ENCODE assay signal across 13 cellular contexts in genomic region chr13:66138172-66138811, GRCh38.
DNase-seq lines count a peak whose midpoint lies in the region; ATAC-seq, FAIRE-seq and TF ChIP-seq lines count a peak whose summit lies in the region.
"Had no signal": no experiment of that assay in that cellular context is flagged by ENCODE, and none has a peak within 500 bp of the region (broad histone marks: within the 10 kb centered on the region; RNA-seq: fewer than 3 reads in every experiment).

No MANE protein-coding gene starts in this region.

- H3K27me3 ChIP-seq in K562 (ENCODE audit: control insufficient read depth in 2 of 2, insufficient read depth in 2 of 2, low read length in 2 of 2) (no peaks in the 10 kb centered on the region), breast epithelium (no peaks in the 10 kb centered on the region), lower lobe of right lung (ENCODE audit: low read depth) (no peaks in the 10 kb centered on the region)
- H3K27me3 ChIP-seq: brain microvascular endothelial cell had no signal

- TF ChIP-seq EP300 in K562 (IDR thresholded peaks at IDR 0.05; ENCODE audit: low read length), result no peak

- H3K4me1 ChIP-seq in K562 (replicated peaks in 1 of 2; ENCODE audit: control insufficient read depth in 2 of 2, insufficient read depth in 2 of 2, low read length in 2 of 2), result no peaks in the 10 kb centered on the region
- H3K4me1 ChIP-seq in breast epithelium, result no peaks in the 10 kb centered on the region
- H3K4me1 ChIP-seq in lower lobe of right lung, result no peaks in the 10 kb centered on the region
- H3K4me1 ChIP-seq in kidney (ENCODE audit: control insufficient read depth in 1 of 2, insufficient read depth in 1 of 2, low read depth in 1 of 2, low read length in 2 of 2), result no peaks in the 10 kb centered on the region

- H3K27ac ChIP-seq in K562 (ENCODE audit: extremely low read depth, low read depth, low read length), result no peak overlapping the region
- H3K27ac ChIP-seq in breast epithelium, result no peak overlapping the region
- H3K27ac ChIP-seq in lower lobe of right lung, result no peak overlapping the region
- no peak overlapping the region for H3K27ac ChIP-seq in kidney (ENCODE audit: low read depth in 2 of 2, low read length in 2 of 2)
- H3K27ac ChIP-seq: brain microvascular endothelial cell had no signal

- H3K9me3 ChIP-seq in K562 (replicated peaks; ENCODE audit: control insufficient read depth, insufficient read depth, low read depth, low read length) (no peaks in the 10 kb centered on the region), breast epithelium (peaks cover 0 to 5% of the 10 kb centered on the region in 2 donors), lower lobe of right lung (no peaks in the 10 kb centered on the region), kidney (ENCODE audit: control insufficient read depth in 1 of 2, low read length in 2 of 2) (no peaks in the 10 kb centered on the region)

- no peak for TF ChIP-seq CTCF in K562 (IDR thresholded peaks at IDR 0.05 in 2 of 3, conservative IDR thresholded peaks at IDR 0.05 in 1 of 3; ENCODE audit: insufficient read depth in 2 of 3, low read depth in 1 of 3, low read length in 3 of 3)
- TF ChIP-seq CTCF in breast epithelium (IDR thresholded peaks at IDR 0.05), result no peak
- no peak for TF ChIP-seq CTCF in lower lobe of right lung (IDR thresholded peaks at IDR 0.05)
- TF ChIP-seq CTCF in kidney (IDR thresholded peaks at IDR 0.05; ENCODE audit: borderline replicate concordance, extremely low read depth, insufficient read depth), result no peak

- WGBS in K562 (ENCODE audit: insufficient coverage, low coverage, missing lambda C conversion rate), result 29% methylated on average over 5 of the region's 5 CpGs

- H2AFZ ChIP-seq in K562 (ENCODE audit: low read depth, low read length), result no peak overlapping the region

- H3K9ac ChIP-seq in K562 (ENCODE audit: insufficient read depth in 1 of 2, low read depth in 2 of 2, low read length in 2 of 2), result no peak overlapping the region
- H3K9ac ChIP-seq in kidney (ENCODE audit: low read length in 2 of 2), result no peak overlapping the region

- H3K36me3 ChIP-seq in K562 (ENCODE audit: control insufficient read depth, insufficient read depth, low read length) (no peaks in the 10 kb centered on the region), breast epithelium (no peaks in the 10 kb centered on the region), lower lobe of right lung (no peaks in the 10 kb centered on the region), kidney (ENCODE audit: control insufficient read depth in 1 of 2, insufficient read depth in 2 of 2, low read length in 2 of 2) (no peaks in the 10 kb centered on the region)
- H3K36me3 ChIP-seq: brain microvascular endothelial cell had no signal

- CTCF ChIA-PET in K562 (lab: Yijun Ruan, JAX; ENCODE audit: low intra/inter-chr PET ratio), result no interaction called here

- no peak for TF ChIP-seq RAD21 in K562 (CRISPR knock-in tag; conservative IDR thresholded peaks at IDR 0.05 in 1 of 2, IDR thresholded peaks at IDR 0.05 in 1 of 2)

- FAIRE-seq in K562 (lab: Jason Lieb, UNC) (no peak), kidney (lab: Jason Lieb, UNC) (no peak)
- FAIRE-seq: HTR-8/SVneo had no signal

- no peaks in the 10 kb centered on the region for H3K79me2 ChIP-seq in K562 (ENCODE audit: control insufficient read depth, insufficient read depth, low read length)

- DNase-seq in K562 (ENCODE audit: extremely low read depth in 1 of 4, low spot score in 3 of 4) (no peak), amniotic stem cell (lab: John Stamatoyannopoulos, UW) (no peak), breast epithelium (ENCODE audit: low spot score in 2 of 2) (no peak), lower lobe of right lung (no peak), kidney (no peak)
- DNase-seq: activated CD4-positive, alpha-beta T cell treated with anti-CD3 and anti-CD28 coated beads, Interleukin-2, amount 50 U/mL, for 48 hours; brain microvascular endothelial cell; foreskin melanocyte; stimulated activated naive CD4-positive, alpha-beta T cell had no signal

- POLR2A ChIA-PET in K562 (lab: Yijun Ruan, JAX), result no interaction called here

- H3K4me3 ChIP-seq in K562 (no peak overlapping the region), breast epithelium (no peak overlapping the region), lower lobe of right lung (no peak overlapping the region), kidney (ENCODE audit: low read length in 2 of 2) (no peak overlapping the region)

- ATAC-seq in GM18873 (IDR thresholded peaks at IDR 0.05; ENCODE audit: low FRiP score, unreplicated experiment) (peak; percentile 98), GM21576 (IDR thresholded peaks at IDR 0.05; ENCODE audit: unreplicated experiment) (peak; percentile 91), HG03196 (IDR thresholded peaks at IDR 0.05; ENCODE audit: unreplicated experiment) (peak; percentile 93), K562 (no peak), lower lobe of right lung (no peak)

- H4K20me1 ChIP-seq in K562 (replicated peaks; ENCODE audit: control insufficient read depth, insufficient read depth, low read length), result no peaks in the 10 kb centered on the region

- no peak for TF ChIP-seq POLR2A in K562 (conservative IDR thresholded peaks at IDR 0.05)
- no peak for TF ChIP-seq POLR2A in breast epithelium (IDR thresholded peaks at IDR 0.05)

- no peak overlapping the region for H3K4me2 ChIP-seq in K562 (ENCODE audit: insufficient read depth, low read length)

- intact Hi-C loops in K562 (cut with micrococcal nuclease), result no loop called here
- intact Hi-C loops in breast epithelium (cut with DNase I; ENCODE audit: low total_unique reads), result loop anchor here (5.0 kb wide), 1 partner anchor 224 kb away; no protein-coding TSS in a partner anchor
- intact Hi-C loops in lower lobe of right lung (cut with DNase I), result no loop called here
- intact Hi-C loops in kidney (cut with DNase I), result no loop called here

- BruUV-seq in K562 (replicated peaks; lab: Mats Ljungman, UMichigan), result no TSS peak

- no peaks in the 10 kb centered on the region for H3K9me1 ChIP-seq in K562 (ENCODE audit: control insufficient read depth, insufficient read depth, low read length)

- in situ Hi-C loops in K562 (cut with MboI), result no loop called here

TF ChIP-seq in K562, 482 proteins besides CTCF, POLR2A, EP300 and RAD21:
- TF ChIP-seq ZBTB49 (CRISPR knock-in tag; IDR thresholded peaks at IDR 0.05; ENCODE audit: borderline replicate concordance), result no peak
- peak; percentile 69; the same call in 1 of the 2 replicates for TF ChIP-seq ZNF316 (IDR thresholded peaks at IDR 0.05)
- peak; percentile 57 for TF ChIP-seq MAFF (IDR thresholded peaks at IDR 0.05; ENCODE audit: low read length)
- TF ChIP-seq TRIM24 (IDR thresholded peaks at IDR 0.05), result no peak
- peak; percentile 31; the same call in 1 of the 2 replicates for TF ChIP-seq C11orf30 (IDR thresholded peaks at IDR 0.05; ENCODE audit: low read depth)
- TF ChIP-seq TSC22D4 (tag; IDR thresholded peaks at IDR 0.05), result no peak
- peak; percentile 47 for TF ChIP-seq MAFG (tag; conservative IDR thresholded peaks at IDR 0.05)
- TF ChIP-seq ZBTB5 (IDR thresholded peaks at IDR 0.05), result no peak
- no peak for TF ChIP-seq RNF219 (CRISPR knock-in tag; IDR thresholded peaks at IDR 0.05)
- peak; percentile 23; the same call in 1 of the 2 replicates for TF ChIP-seq MAFK (IDR thresholded peaks at IDR 0.05; ENCODE audit: low read length)
TF ChIP-seq in K562: peak in this region for 5.

Comparison
In these comparisons a context has a peak if more than half of its experiments do, and no peak if none do; other contexts are left out.
1. ATAC-seq: peak in GM18873 (single experiment), GM21576 (single experiment) and HG03196 (single experiment); none in K562 (single experiment) and lower lobe of right lung (0 of 2).